ENCODE assay signal across 9 cellular contexts in the genomic region with DNA sequence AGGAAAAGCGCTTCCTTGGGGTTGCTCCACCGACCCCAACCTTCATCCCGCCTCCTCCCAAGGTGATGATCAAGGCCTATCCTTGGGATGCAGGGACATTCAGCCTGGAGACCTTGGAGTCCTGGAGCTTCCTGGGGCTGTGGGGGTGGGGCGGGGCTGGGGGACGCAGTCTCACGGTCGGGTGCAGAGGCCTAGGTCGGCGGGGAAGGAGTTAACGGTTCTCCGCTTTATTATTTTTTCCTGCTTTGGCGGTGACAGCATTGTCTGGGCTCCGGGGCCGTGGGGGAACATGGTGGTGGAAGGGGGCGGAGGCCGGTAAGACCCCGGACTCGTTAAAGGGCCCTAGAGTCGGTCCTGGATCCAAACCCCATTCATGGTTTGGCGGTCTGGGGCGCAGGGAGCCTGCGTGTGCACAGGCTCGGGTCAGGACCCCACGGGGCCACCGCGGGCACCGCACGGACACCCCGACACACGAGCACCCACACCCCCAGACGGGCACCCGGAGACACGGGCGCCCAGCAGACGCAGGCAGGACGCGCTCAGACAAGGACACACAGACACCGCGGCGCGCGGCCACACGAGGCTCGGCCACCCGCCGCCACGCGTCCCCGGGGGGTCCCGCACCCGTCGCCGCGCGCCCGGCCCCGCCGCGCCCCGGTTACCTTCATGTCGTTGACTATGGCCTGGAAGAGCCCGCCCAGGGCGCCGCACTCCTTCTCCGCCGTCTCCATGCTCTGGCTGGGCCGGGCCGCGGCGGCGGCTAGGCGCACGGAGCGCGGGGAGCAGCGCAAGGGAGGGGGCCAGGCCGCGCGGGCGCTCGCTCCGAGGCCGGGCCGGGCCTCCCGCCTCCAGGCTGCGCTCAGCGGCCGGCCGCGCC. TPM values are rescaled to one million over a fixed set of nuclear protein-coding genes. Genes with fewer than 3 reads are reported as not detected.
DNase-seq lines count a peak whose midpoint lies in the region; ATAC-seq, FAIRE-seq and TF ChIP-seq lines count a peak whose summit lies in the region.
"Had no signal": no experiment of that assay in that cellular context is flagged by ENCODE, and none has a peak within 500 bp of the region (broad histone marks: within the 10 kb centered on the region; RNA-seq: fewer than 3 reads in every experiment).

No MANE protein-coding gene starts in this region.

- H3K36me3 ChIP-seq in SK-N-SH (replicated peaks in 1 of 2; ENCODE audit: control insufficient read depth in 1 of 2, insufficient read depth in 2 of 2, low read length in 1 of 2), result peaks cover 5 to 12% of the 10 kb centered on the region in 2 experiments
- no peaks in the 10 kb centered on the region for H3K36me3 ChIP-seq in adipocyte (ENCODE audit: control insufficient read depth, insufficient read depth, low read length, severe bottlenecking)

- intact Hi-C loops in posterior vena cava (cut with DNase I), result no loop called here

- peaks cover 53% of the 10 kb centered on the region for H3K79me2 ChIP-seq in SK-N-SH (ENCODE audit: insufficient read depth)

- POLR2A ChIA-PET in SK-N-SH (lab: Yijun Ruan, JAX), result interaction anchor here (0.7 kb wide), 1 partner anchor 27 kb away, joined by 3 read pairs; no protein-coding TSS in a partner anchor

- no peak for FAIRE-seq in urothelium cell line (lab: Jason Lieb, UNC)
- FAIRE-seq: G401.6 had no signal

- peak overlapping the region; percentile 70 for H3K4me3 Mint-ChIP-seq in stimulated activated naive CD8-positive, alpha-beta T cell treated with anti-CD3 and anti-CD28 coated beads, Interleukin-15, Interleukin-2, amounts not matched to agents 100 ng/mL and 50 ng/mL, for 24 hours

- TF ChIP-seq CTCF in SK-N-SH (IDR thresholded peaks at IDR 0.05), result no peak

- H4K20me1 ChIP-seq in SK-N-SH (ENCODE audit: insufficient read depth), result peaks cover 45% of the 10 kb centered on the region

- H3K4me1 ChIP-seq in SK-N-SH (ENCODE audit: control insufficient read depth in 1 of 2, insufficient read depth in 2 of 2, low read depth in 1 of 2, low read length in 1 of 2), result peaks cover 19 to 81% of the 10 kb centered on the region in 2 experiments
- peaks cover 72% of the 10 kb centered on the region for H3K4me1 ChIP-seq in adipocyte (ENCODE audit: control insufficient read depth, insufficient read depth, low read length)

- WGBS in SK-N-SH (ENCODE audit: low lambda C conversion rate), result 10% methylated on average over 12 of the region's 90 CpGs

- H3K9me2 ChIP-seq in SK-N-SH, result no peaks in the 10 kb centered on the region

- DNase-seq in SK-N-SH (peak; percentile 78), adipocyte (ENCODE audit: low read depth) (peak; percentile 59), posterior vena cava (ENCODE audit: low spot score) (no peak), urothelium cell line (ENCODE audit: low spot score) (no peak)

- H3K9me3 Mint-ChIP-seq in stimulated activated naive CD8-positive, alpha-beta T cell treated with anti-CD3 and anti-CD28 coated beads, Interleukin-15, Interleukin-2, amounts not matched to agents 100 ng/mL and 50 ng/mL, for 24 hours, result no peaks in the 10 kb centered on the region

- peak overlapping the region; percentile 49 to 81; a peak in 3 of 4 replicates for H3K27ac ChIP-seq in SK-N-SH (ENCODE audit: low read depth in 2 of 2, low read length in 1 of 2)

- CTCF ChIA-PET in SK-N-SH (lab: Yijun Ruan, JAX), result interaction anchor here (1.2 to 14.3 kb wide), 4 partner anchors 9 to 83 kb away, joined by 4 to 181 read pairs (median 4); no protein-coding TSS in a partner anchor

- H2AFZ ChIP-seq in SK-N-SH (ENCODE audit: low read depth), result no peak overlapping the region

- no peaks in the 10 kb centered on the region for H3K36me3 Mint-ChIP-seq in stimulated activated naive CD8-positive, alpha-beta T cell treated with anti-CD3 and anti-CD28 coated beads, Interleukin-15, Interleukin-2, amounts not matched to agents 100 ng/mL and 50 ng/mL, for 24 hours (ENCODE audit: low read depth)

- H3K27ac Mint-ChIP-seq in stimulated activated naive CD8-positive, alpha-beta T cell treated with anti-CD3 and anti-CD28 coated beads, Interleukin-15, Interleukin-2, amounts not matched to agents 100 ng/mL and 50 ng/mL, for 24 hours, result no peak overlapping the region

- no peak for TF ChIP-seq EP300 in SK-N-SH (IDR thresholded peaks at IDR 0.05; ENCODE audit: borderline replicate concordance in 1 of 2, low read depth in 1 of 2, low read length in 1 of 2)

- no peaks in the 10 kb centered on the region for H3K27me3 ChIP-seq in SK-N-SH (ENCODE audit: insufficient read depth)
- H3K27me3 ChIP-seq in adipocyte (replicated peaks; ENCODE audit: control insufficient read depth, insufficient read depth, low read length), result no peaks in the 10 kb centered on the region

- H3K27me3 Mint-ChIP-seq in stimulated activated naive CD8-positive, alpha-beta T cell treated with anti-CD3 and anti-CD28 coated beads, Interleukin-15, Interleukin-2, amounts not matched to agents 100 ng/mL and 50 ng/mL, for 24 hours, result peaks cover 4% of the 10 kb centered on the region

- H3F3A ChIP-seq in SK-N-SH (replicated peaks; ENCODE audit: insufficient read depth), result no peaks in the 10 kb centered on the region

- H3K4me3 ChIP-seq in SK-N-SH (ENCODE audit: low read depth in 2 of 2, low read length in 1 of 2) (peak overlapping the region; percentile 76 to 97), adipocyte (ENCODE audit: low read length) (peak overlapping the region; percentile 93), iPS-18c (ENCODE audit: insufficient read depth, low read depth, low read length) (peak overlapping the region; percentile 51)

- no peak for TF ChIP-seq RAD21 in SK-N-SH (IDR thresholded peaks at IDR 0.05; ENCODE audit: low read length)

- H3K9me3 ChIP-seq in SK-N-SH (no peaks in the 10 kb centered on the region), adipocyte (ENCODE audit: control insufficient read depth, low read length) (no peaks in the 10 kb centered on the region), iPS-18c (ENCODE audit: control insufficient read depth, insufficient read depth, low read length) (no peaks in the 10 kb centered on the region)

- H3K9ac ChIP-seq in SK-N-SH, result peak overlapping the region; percentile 89
- peak overlapping the region; percentile 92 for H3K9ac ChIP-seq in adipocyte (ENCODE audit: low read length)

- ATAC-seq in SK-N-SH treated with all-trans-retinoic acid at 6 μM for 48 hours, result no peak
- ATAC-seq in GM18861 (IDR thresholded peaks at IDR 0.05; ENCODE audit: unreplicated experiment), result no peak

- H3K4me2 ChIP-seq in SK-N-SH, result peak overlapping the region; percentile 84

- no peaks in the 10 kb centered on the region for H3K4me1 Mint-ChIP-seq in stimulated activated naive CD8-positive, alpha-beta T cell treated with anti-CD3 and anti-CD28 coated beads, Interleukin-15, Interleukin-2, amounts not matched to agents 100 ng/mL and 50 ng/mL, for 24 hours (ENCODE audit: low read depth)

TF ChIP-seq in SK-N-SH, 30 proteins besides CTCF, POLR2A, EP300 and RAD21:
- no peak for TF ChIP-seq EZH2phosphoT487 (IDR thresholded peaks at IDR 0.05; ENCODE audit: borderline replicate concordance, low read depth)
- TF ChIP-seq, protein P1, sequence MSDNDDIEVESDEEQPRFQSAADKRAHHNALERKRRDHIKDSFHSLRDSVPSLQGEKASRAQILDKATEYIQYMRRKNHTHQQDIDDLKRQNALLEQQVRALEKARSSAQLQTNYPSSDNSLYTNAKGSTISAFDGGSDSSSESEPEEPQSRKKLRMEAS (IDR thresholded peaks at IDR 0.05; ENCODE audit: low read depth), result 0 out of 2 replicates have a peak, but pooled peaks have one; percentile 10

TF ChIP-seq in SK-N-SH treated with all-trans-retinoic acid at 6 μM for 48 hours, 23 proteins besides CTCF, POLR2A, EP300 and RAD21 (continues in another document):
- no peak for TF ChIP-seq PPARA (CRISPR knock-in tag; IDR thresholded peaks at IDR 0.05; ENCODE audit: borderline replicate concordance)
- TF ChIP-seq, protein P2, sequence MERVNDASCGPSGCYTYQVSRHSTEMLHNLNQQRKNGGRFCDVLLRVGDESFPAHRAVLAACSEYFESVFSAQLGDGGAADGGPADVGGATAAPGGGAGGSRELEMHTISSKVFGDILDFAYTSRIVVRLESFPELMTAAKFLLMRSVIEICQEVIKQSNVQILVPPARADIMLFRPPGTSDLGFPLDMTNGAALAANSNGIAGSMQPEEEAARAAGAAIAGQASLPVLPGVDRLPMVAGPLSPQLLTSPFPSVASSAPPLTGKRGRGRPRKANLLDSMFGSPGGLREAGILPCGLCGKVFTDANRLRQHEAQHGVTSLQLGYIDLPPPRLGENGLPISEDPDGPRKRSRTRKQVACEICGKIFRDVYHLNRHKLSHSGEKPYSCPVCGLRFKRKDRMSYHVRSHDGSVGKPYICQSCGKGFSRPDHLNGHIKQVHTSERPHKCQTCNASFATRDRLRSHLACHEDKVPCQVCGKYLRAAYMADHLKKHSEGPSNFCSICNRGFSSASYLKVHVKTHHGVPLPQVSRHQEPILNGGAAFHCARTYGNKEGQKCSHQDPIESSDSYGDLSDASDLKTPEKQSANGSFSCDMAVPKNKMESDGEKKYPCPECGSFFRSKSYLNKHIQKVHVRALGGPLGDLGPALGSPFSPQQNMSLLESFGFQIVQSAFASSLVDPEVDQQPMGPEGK (CRISPR knock-in tag; IDR thresholded peaks at IDR 0.05; ENCODE audit: borderline replicate concordance), result no peak

RNA-seq across cellular contexts. Expression of a gene that starts 0.6 kb away (rescaled TPM):
- polyA plus RNA-seq in SK-N-SH (2012; rRNA removed), result 41.3 and 54.1 TPM in 2 replicates
- 25.3 and 37.7 TPM in 2 replicates for polyA plus RNA-seq in SK-N-SH (2012; cell fraction: cytosol; rRNA removed)
- polyA plus RNA-seq in SK-N-SH (2012; cell fraction: nucleus; rRNA removed), result 114 and 150 TPM in 2 replicates
- 100 to 1,000 TPM; 116 to 145 TPM for total RNA-seq in posterior vena cava

RNA-seq across cellular contexts. Expression of a gene that starts 38.9 kb away (rescaled TPM):
- polyA plus RNA-seq in SK-N-SH (2012; rRNA removed), result 0.18 and 0.19 TPM in 2 replicates
- 0.17 and 0.26 TPM in 2 replicates for polyA plus RNA-seq in SK-N-SH (2012; cell fraction: cytosol; rRNA removed)
- polyA plus RNA-seq in SK-N-SH (2012; cell fraction: nucleus; rRNA removed), result 0.27 and 0.36 TPM in 2 replicates
- total RNA-seq in posterior vena cava, result 1 to 10 TPM; 4.0 to 4.3 TPM

Comparison
In these comparisons a context has a peak if more than half of its experiments do, and no peak if none do; other contexts are left out.
1. DNase-seq: peak in SK-N-SH (single experiment) and adipocyte (single experiment); none in posterior vena cava (single experiment) and urothelium cell line (single experiment).
2. Peak in every context shown above with its lines, with median percentiles within 50 percentile points of each other: H3K4me3 ChIP-seq.